Comparison of ENCODE assay signal across 24 cellular contexts in genomic region chr7:123183431-123183830, GRCh38. TPM values are rescaled to one million over a fixed set of nuclear protein-coding genes. Genes with fewer than 3 reads are reported as not detected.
DNase-seq lines count a peak whose midpoint lies in the region; ATAC-seq, FAIRE-seq and TF ChIP-seq lines count a peak whose summit lies in the region.
"Had no signal": no experiment of that assay in that cellular context is flagged by ENCODE, and none has a peak within 500 bp of the region (broad histone marks: within the 10 kb centered on the region; RNA-seq: fewer than 3 reads in every experiment).

No MANE protein-coding gene starts in this region.

- H3K14ac ChIP-seq in trophoblast cell (ENCODE audit: low read length): no peak overlapping the region

- in situ Hi-C loops in HepG2 (cut with HindIII; ENCODE audit: extremely low pct_ligation_motif_present, low pct_unique_long_range_greater_than_20kb): no loop called here

- peak overlapping the region; percentile 75 for H2BK120ac ChIP-seq in trophoblast cell (ENCODE audit: insufficient read depth, low read length, poor library complexity)

- H3K23ac ChIP-seq in trophoblast cell (ENCODE audit: low read length): no peak overlapping the region

- H3K27me3 ChIP-seq in HepG2 (ENCODE audit: control insufficient read depth in 1 of 2, insufficient read depth in 2 of 2, low read length in 2 of 2) (no peaks in the 10 kb centered on the region; a peak in 1 of 5 replicates), right lobe of liver (no peaks in the 10 kb centered on the region), astrocyte (ENCODE audit: insufficient read depth, low read length) (no peaks in the 10 kb centered on the region), trophoblast cell (ENCODE audit: insufficient read depth, low read length) (no peaks in the 10 kb centered on the region)
- H3K27me3 ChIP-seq: BE2C; BLaER1 treated with 17β-estradiol and CSF1 and Interleukin-3, amounts not matched to agents 10 nM and 100 nM had no signal

- no peak for TF ChIP-seq RAD21 in HepG2 (CRISPR knock-in tag; IDR thresholded peaks at IDR 0.05)

- no TSS peak for BruUV-seq in HepG2 (replicated peaks; lab: Mats Ljungman, UMichigan)

- 17% methylated on average over 2 of the region's 2 CpGs for WGBS in HepG2 (ENCODE audit: low lambda C conversion rate)
- 55% methylated on average over 2 of the region's 2 CpGs for WGBS in right lobe of liver (ENCODE audit: insufficient coverage, low coverage, low lambda C conversion rate, missing lambda C conversion rate)
- WGBS in trophoblast cell (ENCODE audit: extremely low coverage, insufficient coverage, insufficient read length): no CpG with 5 or more reads among the region's 2 CpGs

- H3K4me2 ChIP-seq in HepG2 (ENCODE audit: low read depth, low read length) (no peak overlapping the region), astrocyte (ENCODE audit: low read length) (no peak overlapping the region), trophoblast cell (ENCODE audit: low read length) (no peak overlapping the region)
- H3K4me2 ChIP-seq: BLaER1 treated with 17β-estradiol and CSF1 and Interleukin-3, amounts not matched to agents 10 nM and 100 nM had no signal

- H4K8ac ChIP-seq in trophoblast cell (ENCODE audit: low read depth, low read length): no peak overlapping the region

- no peak for TF ChIP-seq CTCF in HepG2 (CRISPR knock-in tag; IDR thresholded peaks at IDR 0.05)
- no peak for TF ChIP-seq CTCF in right lobe of liver (IDR thresholded peaks at IDR 0.05)
- no peak for TF ChIP-seq CTCF in astrocyte (IDR thresholded peaks at IDR 0.05; ENCODE audit: insufficient read depth, low read depth, low read length)

- H4K20me1 ChIP-seq in HepG2 (ENCODE audit: insufficient read depth, low read length): no peaks in the 10 kb centered on the region
- H4K20me1 ChIP-seq in astrocyte (ENCODE audit: insufficient read depth, low read length): no peaks in the 10 kb centered on the region
- H4K20me1 ChIP-seq: BLaER1 treated with 17β-estradiol and CSF1 and Interleukin-3, amounts not matched to agents 10 nM and 100 nM had no signal

- H2AK5ac ChIP-seq in trophoblast cell (ENCODE audit: low read length): no peak overlapping the region

- no peak overlapping the region for H3K4ac ChIP-seq in trophoblast cell (ENCODE audit: low read depth, low read length)

- FAIRE-seq in HepG2 (lab: Jason Lieb, UNC): no peak
- no peak for FAIRE-seq in astrocyte (lab: Jason Lieb, UNC)
- FAIRE-seq: A204.1, G401.6, GM12892, H54 had no signal

- H3K18ac ChIP-seq in trophoblast cell (ENCODE audit: low read length): no peak overlapping the region

- CTCF ChIA-PET in HepG2 (lab: Yijun Ruan, JAX; ENCODE audit: low intra/inter-chr PET ratio, low total read pairs): no interaction called here

- H4K91ac ChIP-seq in trophoblast cell (ENCODE audit: low read depth, low read length): no peak overlapping the region

- no peaks in the 10 kb centered on the region for H3K4me1 ChIP-seq in HepG2 (ENCODE audit: insufficient read depth, low read length)
- no peaks in the 10 kb centered on the region for H3K4me1 ChIP-seq in right lobe of liver
- H3K4me1 ChIP-seq in astrocyte (ENCODE audit: insufficient read depth, low read length): no peaks in the 10 kb centered on the region
- H3K4me1 ChIP-seq in trophoblast cell (ENCODE audit: control insufficient read depth in 1 of 2, insufficient read depth in 2 of 2, low read length in 2 of 2): peaks cover 2 to 8% of the 10 kb centered on the region in 2 experiments
- H3K4me1 ChIP-seq: BE2C; BLaER1 treated with 17β-estradiol and CSF1 and Interleukin-3, amounts not matched to agents 10 nM and 100 nM; HAP-1 had no signal

- H3K36me3 Mint-ChIP-seq in astrocyte (ENCODE audit: low read depth, unreplicated experiment): no peaks in the 10 kb centered on the region
- H3K36me3 Mint-ChIP-seq: CD4-positive, alpha-beta memory T cell had no signal

- no peak overlapping the region for H3K4me3 Mint-ChIP-seq in astrocyte (ENCODE audit: unreplicated experiment)
- H3K4me3 Mint-ChIP-seq: CD4-positive, alpha-beta memory T cell; HFFc6 had no signal

- intact Hi-C loops in HepG2 (cut with micrococcal nuclease; ENCODE audit: unreplicated experiment) (no loop called here), right lobe of liver (cut with DNase I) (no loop called here)

- TF ChIP-seq POLR2A in HepG2 (IDR thresholded peaks at IDR 0.05; ENCODE audit: insufficient read depth in 1 of 2, low read depth in 2 of 2, low read length in 2 of 2) (no peak), right lobe of liver (IDR thresholded peaks at IDR 0.05) (no peak)

- H3K27ac Mint-ChIP-seq in astrocyte (ENCODE audit: unreplicated experiment): peak overlapping the region; percentile 55
- H3K27ac Mint-ChIP-seq: HFFc6 had no signal

- H3K4me3 ChIP-seq in HepG2 (replicated peaks in 1 of 3; ENCODE audit: insufficient read depth in 1 of 3, low read depth in 2 of 3, low read length in 3 of 3): no peak overlapping the region
- no peak overlapping the region for H3K4me3 ChIP-seq in right lobe of liver
- no peak overlapping the region for H3K4me3 ChIP-seq in astrocyte (ENCODE audit: insufficient read depth, low read depth, low read length)
- no peak overlapping the region for H3K4me3 ChIP-seq in trophoblast cell (ENCODE audit: low read depth, low read length)
- H3K4me3 ChIP-seq: BLaER1 treated with 17β-estradiol and CSF1 and Interleukin-3, amounts not matched to agents 10 nM and 100 nM; HAP-1 had no signal

- no peak overlapping the region for H3K9ac ChIP-seq in HepG2 (ENCODE audit: insufficient read depth, low read depth, low read length)
- no peak overlapping the region for H3K9ac ChIP-seq in astrocyte (ENCODE audit: low read length)
- H3K9ac ChIP-seq in trophoblast cell (ENCODE audit: low read length): no peak overlapping the region
- H3K9ac ChIP-seq: BLaER1 treated with 17β-estradiol and CSF1 and Interleukin-3, amounts not matched to agents 10 nM and 100 nM had no signal

- H3K79me2 ChIP-seq in HepG2 (ENCODE audit: insufficient read depth, low read length) (no peaks in the 10 kb centered on the region), astrocyte (ENCODE audit: insufficient read depth, low read length) (no peaks in the 10 kb centered on the region), trophoblast cell (ENCODE audit: control insufficient read depth, insufficient read depth, low read length, poor library complexity) (no peaks in the 10 kb centered on the region)

- DNase-seq in HepG2 (ENCODE audit: low spot score) (no peak), right lobe of liver (no peak), astrocyte (ENCODE audit: low read depth) (no peak), trophoblast cell (no peak), NCI-H2196 treated with DMSO at 0.1 percent for 48 hours (lab: John Stamatoyannopoulos, UW; ENCODE audit: unreplicated experiment) (no peak), NOMO-1 (lab: John Stamatoyannopoulos, UW; ENCODE audit: unreplicated experiment in 2 of 2) (no peak)
- DNase-seq: ACHN; AML-193; BE2C; Calu3; CD4-positive, alpha-beta memory T cell; COR-L47; DMS153; DND-41; GOT3; HFFc6 had no signal

- H2BK5ac ChIP-seq in trophoblast cell (ENCODE audit: low read depth, low read length, poor library complexity): no peak overlapping the region

- no peak for ATAC-seq in HepG2
- no peak for ATAC-seq in right lobe of liver
- ATAC-seq in HG02588 (IDR thresholded peaks at IDR 0.05; ENCODE audit: unreplicated experiment): no peak

- no peaks in the 10 kb centered on the region for H3K27me3 Mint-ChIP-seq in astrocyte (ENCODE audit: low read depth, unreplicated experiment)
- H3K27me3 Mint-ChIP-seq: CD4-positive, alpha-beta memory T cell had no signal

- no peak overlapping the region for H4K12ac ChIP-seq in trophoblast cell (ENCODE audit: low read depth, low read length)

- H3K27ac ChIP-seq in HepG2 (ENCODE audit: extremely low read length, insufficient read depth, low read length): no peak overlapping the region
- H3K27ac ChIP-seq in right lobe of liver: no peak overlapping the region
- H3K27ac ChIP-seq in astrocyte (ENCODE audit: low read depth, low read length): no peak overlapping the region
- peak overlapping the region; percentile 42 for H3K27ac ChIP-seq in trophoblast cell (ENCODE audit: low read depth, low read length)
- H3K27ac ChIP-seq: 22Rv1; BLaER1 treated with 17β-estradiol and CSF1 and Interleukin-3, amounts not matched to agents 10 nM and 100 nM had no signal

- TF ChIP-seq EP300 in HepG2 (IDR thresholded peaks at IDR 0.05; ENCODE audit: low read depth in 2 of 2, low read length in 2 of 2): no peak
- no peak for TF ChIP-seq EP300 in HepG2 (CRISPR knock-in tag; IDR thresholded peaks at IDR 0.05; ENCODE audit: borderline replicate concordance)

- H3K36me3 ChIP-seq in HepG2 (replicated peaks in 1 of 2; ENCODE audit: control insufficient read depth in 1 of 2, insufficient read depth in 2 of 2, low read length in 2 of 2) (no peaks in the 10 kb centered on the region), right lobe of liver (no peaks in the 10 kb centered on the region), astrocyte (ENCODE audit: insufficient read depth, low read length) (no peaks in the 10 kb centered on the region), trophoblast cell (ENCODE audit: control insufficient read depth in 1 of 2, insufficient read depth in 2 of 2, low read length in 2 of 2) (no peaks in the 10 kb centered on the region)
- H3K36me3 ChIP-seq: BE2C; BLaER1 treated with 17β-estradiol and CSF1 and Interleukin-3, amounts not matched to agents 10 nM and 100 nM; HAP-1 had no signal

- POLR2A ChIA-PET in HepG2 (lab: Yijun Ruan, JAX): no interaction called here

- peaks cover 20% of the 10 kb centered on the region for H3K4me1 Mint-ChIP-seq in astrocyte (ENCODE audit: low read depth, unreplicated experiment)
- H3K4me1 Mint-ChIP-seq: CD4-positive, alpha-beta memory T cell had no signal

- H3K79me1 ChIP-seq in trophoblast cell (ENCODE audit: low read length): peaks cover 8% of the 10 kb centered on the region

- no peak overlapping the region for H2AFZ ChIP-seq in HepG2 (ENCODE audit: low read length)
- no peak overlapping the region for H2AFZ ChIP-seq in astrocyte (ENCODE audit: low read depth, low read length)
- H2AFZ ChIP-seq in trophoblast cell (ENCODE audit: insufficient read depth, low read length, poor library complexity): no peak overlapping the region

- H3K9me3 ChIP-seq in HepG2 (ENCODE audit: low read length): no peaks in the 10 kb centered on the region
- H3K9me3 ChIP-seq in right lobe of liver: no peaks in the 10 kb centered on the region
- no peaks in the 10 kb centered on the region for H3K9me3 ChIP-seq in astrocyte (ENCODE audit: insufficient read depth, low read depth, low read length)
- no peaks in the 10 kb centered on the region for H3K9me3 ChIP-seq in trophoblast cell (ENCODE audit: insufficient read depth, low read depth, low read length)
- H3K9me3 ChIP-seq: BE2C, HAP-1 had no signal

- peak overlapping the region; percentile 61 for H2BK12ac ChIP-seq in trophoblast cell (ENCODE audit: low read length)

- H3K9me3 Mint-ChIP-seq in astrocyte (ENCODE audit: unreplicated experiment): peaks cover 10% of the 10 kb centered on the region

RNA-seq across cellular contexts. Expression of gene SLC13A1, which starts 16.3 kb away (rescaled TPM):
- not detected in 2 replicates for total RNA-seq in HepG2 (2016; rRNA removed; fragmentation: Illumina TruSeq; extraction: Trizol)
- total RNA-seq in HepG2 (2016; cell fraction: cytosol; rRNA removed; fragmentation: Illumina TruSeq; extraction: Trizol; ENCODE audit: low read depth): not detected in 2 replicates
- total RNA-seq in HepG2 (2016; cell fraction: insoluble cytoplasmic fraction; rRNA removed; fragmentation: Illumina TruSeq; extraction: Trizol): not detected in 2 replicates
- total RNA-seq in HepG2 (2016; cell fraction: membrane; rRNA removed; fragmentation: Illumina TruSeq; extraction: Trizol): not detected in 2 replicates
- not detected in 2 replicates for total RNA-seq in HepG2 (2016; cell fraction: nucleus; rRNA removed; fragmentation: Illumina TruSeq; extraction: Trizol)
- polyA plus RNA-seq in HepG2 (2011; rRNA removed): not detected in 2 replicates
- polyA plus RNA-seq in HepG2 (2011; cell fraction: cytosol; rRNA removed): not detected in 2 replicates
- polyA plus RNA-seq in HepG2 (2011; cell fraction: nucleus; rRNA removed): not detected in 2 replicates
- not detected in 2 replicates for polyA plus RNA-seq in HepG2 (2012)
- not detected in 2 replicates for polyA plus RNA-seq in HepG2 (2016; cell fraction: cytosol; fragmentation: Illumina TruSeq; extraction: Trizol; ENCODE audit: low read depth)
- polyA plus RNA-seq in HepG2 (2016; cell fraction: insoluble cytoplasmic fraction; fragmentation: Illumina TruSeq; extraction: Trizol; ENCODE audit: low read depth): not detected in 2 replicates
- not detected in 2 replicates for polyA plus RNA-seq in HepG2 (2016; cell fraction: membrane; fragmentation: Illumina TruSeq; extraction: Trizol; ENCODE audit: low read depth)
- not detected in 2 replicates for polyA plus RNA-seq in HepG2 (2016; cell fraction: nucleus; fragmentation: Illumina TruSeq; extraction: Trizol; ENCODE audit: insufficient read depth, low read depth)
- polyA minus RNA-seq in HepG2 (2011; rRNA and poly(A)+ RNA removed; ENCODE audit: low replicate concordance): not detected in 2 replicates
- not detected in 2 replicates for polyA minus RNA-seq in HepG2 (2011; cell fraction: cytosol; rRNA and poly(A)+ RNA removed)
- not detected in 2 replicates for polyA minus RNA-seq in HepG2 (2011; cell fraction: nucleus; rRNA and poly(A)+ RNA removed)
- not detected for total RNA-seq in right lobe of liver
- not detected in 2 replicates for total RNA-seq in astrocyte
- polyA plus RNA-seq in trophoblast cell (2013): 0.01 TPM in 1 of 2 replicates, not detected in the other
- total RNA-seq: Calu3; CD4-positive, alpha-beta memory T cell; HFFc6 had no signal
- polyA plus RNA-seq: CD4-positive, alpha-beta memory T cell had no signal
